ENCODE assay signal across 20 cellular contexts in genomic region chr10:61465807-61466425, GRCh38. TPM values are rescaled to one million over a fixed set of nuclear protein-coding genes. Genes with fewer than 3 reads are reported as not detected.
DNase-seq lines count a peak whose midpoint lies in the region; ATAC-seq, FAIRE-seq and TF ChIP-seq lines count a peak whose summit lies in the region.
"Had no signal": no experiment of that assay in that cellular context is flagged by ENCODE, and none has a peak within 500 bp of the region (broad histone marks: within the 10 kb centered on the region; RNA-seq: fewer than 3 reads in every experiment).

No MANE protein-coding gene starts in this region.

- ATAC-seq in HCT116 (no peak), GM12878 (peak; percentile 43; the same call in 2 of the 3 replicates), right lobe of liver (peak in 3 of 4 donors; percentile 46 to 71 (median 63)), GM21529 (IDR thresholded peaks at IDR 0.05; ENCODE audit: unreplicated experiment) (no peak), left ventricle myocardium superior (no peak), gastroesophageal sphincter (no peak)
- ATAC-seq: activated T-cell treated with anti-CD3 and anti-CD28 coated beads, Interleukin-2, amount 50 U/mL, for 72 hours had no signal

- H3K4me3 ChIP-seq in HCT116 (replicated peaks in 1 of 2; ENCODE audit: low read depth in 1 of 2, low read length in 2 of 2), result no peak overlapping the region
- H3K4me3 ChIP-seq in GM12878, result no peak overlapping the region
- no peak overlapping the region for H3K4me3 ChIP-seq in right lobe of liver
- H3K4me3 ChIP-seq in PC-9, result no peak overlapping the region
- no peak overlapping the region for H3K4me3 ChIP-seq in gastroesophageal sphincter
- H3K4me3 ChIP-seq: pancreas, thoracic aorta had no signal

- BruUV-seq in HCT116 (replicated peaks; lab: Mats Ljungman, UMichigan) (no TSS peak), GM12878 (replicated peaks; lab: Mats Ljungman, UMichigan) (no TSS peak), PC-9 (replicated peaks; lab: Mats Ljungman, UMichigan) (no TSS peak)

- H3K79me2 ChIP-seq in HCT116 (ENCODE audit: insufficient read depth, low read length), result no peaks in the 10 kb centered on the region
- H3K79me2 ChIP-seq in GM12878 (ENCODE audit: control insufficient read depth, insufficient read depth, low read length), result no peaks in the 10 kb centered on the region
- H3K79me2 ChIP-seq in PC-9 (ENCODE audit: low read depth), result no peaks in the 10 kb centered on the region

- H3K4me2 ChIP-seq in HCT116 (ENCODE audit: low read length), result no peak overlapping the region
- no peak overlapping the region for H3K4me2 ChIP-seq in GM12878 (ENCODE audit: control insufficient read depth, insufficient read depth)
- H3K4me2 ChIP-seq in PC-9, result no peak overlapping the region

- in situ Hi-C loops in GM12878 (cut with MboI), result no loop called here

- TF ChIP-seq POLR2A in HCT116 (IDR thresholded peaks at IDR 0.05; ENCODE audit: borderline replicate concordance, extremely low read depth, insufficient read depth, insufficient read length), result no peak
- TF ChIP-seq POLR2A in GM12878 (IDR thresholded peaks at IDR 0.05; ENCODE audit: low read depth, low read length), result no peak
- no peak for TF ChIP-seq POLR2A in right lobe of liver (IDR thresholded peaks at IDR 0.05)
- TF ChIP-seq POLR2A in gastroesophageal sphincter (IDR thresholded peaks at IDR 0.05), result no peak

- DNase-seq in HCT116 (ENCODE audit: low read depth, low spot score), result no peak
- peak; percentile 73 for DNase-seq in MV-4-11 (lab: John Stamatoyannopoulos, UW)
- no peak for DNase-seq in GM12878 (ENCODE audit: low read depth, low spot score)
- DNase-seq in right lobe of liver, result peak in 1 of 3 donors; percentile 26
- no peak for DNase-seq in PC-9
- no peak for DNase-seq in left ventricle myocardium superior
- DNase-seq: activated CD4-positive, alpha-beta T cell treated with anti-CD3 and anti-CD28 coated beads for 4 hours; activated T-cell treated with anti-CD3 and anti-CD28 coated beads, Interleukin-2, amount 50 U/mL, for 72 hours; amniotic stem cell; CD4-positive, CD25-positive, alpha-beta regulatory T cell; cortex of kidney; HFFc6; immature natural killer cell; NCI-H187; NK-92 treated with Interleukin-12 subunit alpha and Interleukin-12 subunit beta, amount 100 ng/mL, for 24 hours; pancreas had no signal

- SMC1A ChIA-PET in GM12878 (lab: Charles Lee; ENCODE audit: uncharacterized antibody, unreplicated experiment), result no interaction called here

- FAIRE-seq in GM12878 (lab: Jason Lieb, UNC), result no peak
- FAIRE-seq: pancreas had no signal

- RAD21 ChIA-PET in HCT116 (lab: Charles Lee; ENCODE audit: low non-redundant PET in 1 of 2, low total read pairs in 2 of 2, uncharacterized antibody in 2 of 2, unreplicated experiment in 2 of 2) (no interaction called here), GM12878 (lab: Charles Lee; ENCODE audit: unreplicated experiment) (no interaction called here)

- peak; percentile 15; the same call in 1 of the 2 replicates for TF ChIP-seq RAD21 in HCT116 (IDR thresholded peaks at IDR 0.05; ENCODE audit: low read depth)
- TF ChIP-seq RAD21 in GM12878 (IDR thresholded peaks at IDR 0.05; ENCODE audit: insufficient read depth, low read depth, low read length), result no peak

- H2AFZ ChIP-seq in HCT116 (ENCODE audit: low read depth, low read length, poor library complexity, severe bottlenecking), result no peak overlapping the region
- no peak overlapping the region for H2AFZ ChIP-seq in GM12878 (ENCODE audit: control insufficient read depth, low read depth, low read length)
- no peak overlapping the region for H2AFZ ChIP-seq in PC-9

- intact Hi-C loops in HCT116 (cut with micrococcal nuclease) (no loop called here), GM12878 (cut with micrococcal nuclease; ENCODE audit: unreplicated experiment) (no loop called here), right lobe of liver (cut with DNase I) (no loop called here), PC-9 (cut with micrococcal nuclease; ENCODE audit: unreplicated experiment) (no loop called here), left ventricle myocardium superior (cut with micrococcal nuclease) (no loop called here)

- H3F3A ChIP-seq in PC-9 (ENCODE audit: insufficient read depth, low read depth), result 0 out of 2 replicates have a peak, but pooled peaks cover 3% of the 10 kb centered on the region

- H3K9me2 ChIP-seq in HCT116 (ENCODE audit: insufficient read depth) (no peaks in the 10 kb centered on the region), PC-9 (ENCODE audit: insufficient read depth) (no peaks in the 10 kb centered on the region)

- H3K36me3 ChIP-seq in HCT116 (ENCODE audit: control insufficient read depth in 1 of 2, insufficient read depth in 2 of 2, low read length in 2 of 2), result no peaks in the 10 kb centered on the region
- H3K36me3 ChIP-seq in GM12878 (ENCODE audit: control insufficient read depth in 2 of 2, insufficient read depth in 2 of 2, low read length in 1 of 2), result no peaks in the 10 kb centered on the region
- H3K36me3 ChIP-seq in right lobe of liver, result no peaks in the 10 kb centered on the region
- no peaks in the 10 kb centered on the region for H3K36me3 ChIP-seq in PC-9 (ENCODE audit: low read depth)
- no peaks in the 10 kb centered on the region for H3K36me3 ChIP-seq in gastroesophageal sphincter
- H3K36me3 ChIP-seq: pancreas, thoracic aorta had no signal

- H3K9me3 ChIP-seq in HCT116 (ENCODE audit: control insufficient read depth in 1 of 2, insufficient read depth in 1 of 2, low read depth in 1 of 2, low read length in 2 of 2) (no peaks in the 10 kb centered on the region), GM12878 (replicated peaks; ENCODE audit: control insufficient read depth, insufficient read depth, low read length) (no peaks in the 10 kb centered on the region), right lobe of liver (no peaks in the 10 kb centered on the region), PC-9 (ENCODE audit: insufficient read depth, low read depth) (no peaks in the 10 kb centered on the region), gastroesophageal sphincter (no peaks in the 10 kb centered on the region)
- H3K9me3 ChIP-seq: pancreas, thoracic aorta had no signal

- WGBS in GM12878 (ENCODE audit: insufficient coverage, insufficient replicate concordance, low lambda C conversion rate, missing lambda C conversion rate), result 76% methylated on average over 3 of the region's 3 CpGs
- 71% methylated on average over 3 of the region's 3 CpGs for WGBS in right lobe of liver (ENCODE audit: insufficient coverage, low coverage, low lambda C conversion rate, missing lambda C conversion rate)
- WGBS in gastroesophageal sphincter (ENCODE audit: low coverage in 1 of 2), 2 donors, result 83 to 89% methylated on average over 2 to 3 of the region's 3 CpGs

- POLR2A ChIA-PET in HCT116 (lab: Charles Lee), result no interaction called here
- POLR2A ChIA-PET in GM12878 (lab: Charles Lee), result no interaction called here
- POLR2A ChIA-PET in PC-9 (lab: Charles Lee; ENCODE audit: unreplicated experiment), result no interaction called here

- CTCF ChIA-PET in HCT116 (lab: Charles Lee) (no interaction called here), GM12878 (lab: Yijun Ruan, JAX) (interaction anchor here (0.6 kb wide), 1 partner anchor 125 kb away, joined by 3 read pairs; no protein-coding TSS in a partner anchor), PC-9 (lab: Charles Lee) (no interaction called here)

- H4K20me1 ChIP-seq in HCT116 (ENCODE audit: insufficient read depth) (no peaks in the 10 kb centered on the region), GM12878 (ENCODE audit: control insufficient read depth, insufficient read depth) (no peaks in the 10 kb centered on the region), PC-9 (ENCODE audit: insufficient read depth) (no peaks in the 10 kb centered on the region)

- H3K27me3 ChIP-seq in HCT116 (ENCODE audit: insufficient read depth, low read length) (no peaks in the 10 kb centered on the region), GM12878 (replicated peaks in 1 of 2; ENCODE audit: control insufficient read depth in 2 of 2, insufficient read depth in 2 of 2, low read length in 1 of 2) (no peaks in the 10 kb centered on the region), right lobe of liver (no peaks in the 10 kb centered on the region), PC-9 (ENCODE audit: insufficient read depth, low read depth) (no peaks in the 10 kb centered on the region), gastroesophageal sphincter (no peaks in the 10 kb centered on the region)
- H3K27me3 ChIP-seq: pancreas had no signal

- H3K27ac ChIP-seq in HCT116 (ENCODE audit: low read depth, low read length) (no peak overlapping the region), GM12878 (ENCODE audit: control insufficient read depth, insufficient read depth) (no peak overlapping the region), right lobe of liver (no peak overlapping the region), PC-9 (no peak overlapping the region), gastroesophageal sphincter (no peak overlapping the region)
- H3K27ac ChIP-seq: pancreas, thoracic aorta had no signal

- H3K4me1 ChIP-seq in HCT116 (ENCODE audit: control insufficient read depth in 1 of 2, insufficient read depth in 2 of 2, low read length in 2 of 2) (no peaks in the 10 kb centered on the region), GM12878 (ENCODE audit: control insufficient read depth, insufficient read depth, low read length) (no peaks in the 10 kb centered on the region), right lobe of liver (no peaks in the 10 kb centered on the region), PC-9 (replicated peaks; ENCODE audit: insufficient read depth) (no peaks in the 10 kb centered on the region), gastroesophageal sphincter (peaks cover 0 to 22% (median 0%) of the 10 kb centered on the region in 3 donors)
- H3K4me1 ChIP-seq: pancreas had no signal

- H3K9ac ChIP-seq in HCT116 (ENCODE audit: low read length) (no peak overlapping the region), GM12878 (ENCODE audit: control insufficient read depth, insufficient read depth, low read length) (no peak overlapping the region)

- TF ChIP-seq EP300 in GM12878 (IDR thresholded peaks at IDR 0.05; ENCODE audit: borderline replicate concordance in 1 of 2, control insufficient read depth in 1 of 2, low read depth in 2 of 2, low read length in 2 of 2) (no peak), gastroesophageal sphincter (IDR thresholded peaks at IDR 0.05) (no peak)

- no peak for TF ChIP-seq CTCF in HCT116 (IDR thresholded peaks at IDR 0.05 in 2 of 3, conservative IDR thresholded peaks at IDR 0.05 in 1 of 3; ENCODE audit: borderline replicate concordance in 1 of 3, insufficient read depth in 1 of 3, low read depth in 2 of 3, low read length in 2 of 3)
- no peak for TF ChIP-seq CTCF in GM12878 (IDR thresholded peaks at IDR 0.05 in 2 of 3, conservative IDR thresholded peaks at IDR 0.05 in 1 of 3; ENCODE audit: control insufficient read depth in 2 of 3, extremely low read depth in 1 of 3, insufficient read depth in 1 of 3, low read depth in 3 of 3, low read length in 3 of 3)
- TF ChIP-seq CTCF in right lobe of liver (IDR thresholded peaks at IDR 0.05), result no peak
- no peak for TF ChIP-seq CTCF in PC-9 (conservative IDR thresholded peaks at IDR 0.05)
- no peak for TF ChIP-seq CTCF in gastroesophageal sphincter (IDR thresholded peaks at IDR 0.05)

RNA-seq across cellular contexts. Expression of gene TMEM26, which starts 12.7 kb away (rescaled TPM):
- total RNA-seq in HCT116 (2021; ENCODE audit: unreplicated experiment) (not detected), GM12878 (2014; rRNA removed) (not detected in 2 replicates), GM12878 (2014; rRNA removed; fragmentation: Illumina TruSeq; extraction: Trizol) (not detected in 2 replicates), GM12878 (2021) (not detected in 2 replicates), right lobe of liver (1 to 10 TPM in 2 of 6 experiments, under 1 TPM in 4; 0.42 to 3.8 (median 0.77) TPM), PC-9 (2021) (not detected in 2 replicates), left ventricle myocardium superior (0.67 TPM), gastroesophageal sphincter (1 to 10 TPM in 1 of 4 donors, under 1 TPM in 2, not detected in 1; 0.12 to 1.7 (median 0.40) TPM)
- 0.01 TPM in 1 of 2 replicates, not detected in the other for polyA plus RNA-seq in HCT116 (2012)
- total RNA-seq in GM12878 (2013; cell fraction: nucleolus; rRNA removed), result not detected in 2 replicates
- not detected for polyA plus RNA-seq in GM12878 (2011; ENCODE audit: low read depth)
- polyA plus RNA-seq in GM12878 (2011; rRNA removed) (not detected in 2 replicates), GM12878 (2014; fragmentation: Illumina TruSeq; extraction: Trizol) (not detected in 2 replicates), GM12878 (2014; fragmentation: Nextera tagmentation; extraction: Ambion mirVana) (not detected), GM12878 (2014; rRNA removed) (not detected in 2 replicates), GM12878 (2016; fragmentation: Nextera tagmentation; extraction: Ambion mirVana) (not detected)
- not detected in 2 replicates for polyA plus RNA-seq in GM12878 (2011; cell fraction: cytosol; rRNA removed)
- polyA plus RNA-seq in GM12878 (2011; cell fraction: nucleus; rRNA removed), result not detected in 2 replicates
- not detected in 2 replicates for polyA plus RNA-seq in GM12878 (2012)
- polyA minus RNA-seq in GM12878 (2011; rRNA and poly(A)+ RNA removed), result not detected in 2 replicates
- polyA minus RNA-seq in GM12878 (2011; cell fraction: cytosol; rRNA and poly(A)+ RNA removed), result not detected in 2 replicates
- not detected in 2 replicates for polyA minus RNA-seq in GM12878 (2011; cell fraction: nucleus; rRNA and poly(A)+ RNA removed)
- total RNA-seq: activated T-cell treated with anti-CD3 and anti-CD28 coated beads, Interleukin-2, amount 50 U/mL, for 72 hours; CD4-positive, CD25-positive, alpha-beta regulatory T cell; HFFc6; mononuclear cell had no signal
- polyA plus RNA-seq: CD4-positive, CD25-positive, alpha-beta regulatory T cell; immature natural killer cell had no signal

Comparison
In these comparisons a context has a peak if more than half of its experiments do, and no peak if none do; other contexts are left out.
1. ATAC-seq: peak in GM12878 (single experiment) and right lobe of liver (3 of 4); none in HCT116 (single experiment), GM21529 (single experiment), left ventricle myocardium superior (single experiment) and gastroesophageal sphincter (single experiment).
2. Of the 18 proteins assayed by ChIP-seq in both GM12878 and HCT116: peak only in GM12878: none; only in HCT116: RAD21; in both: none; in neither: 17.